ENCODE assay signal across 15 cellular contexts in genomic region chr17:17382060-17382449, GRCh38.
DNase-seq lines count a peak whose midpoint lies in the region; ATAC-seq and TF ChIP-seq lines count a peak whose summit lies in the region.
"Had no signal": no experiment of that assay in that cellular context is flagged by ENCODE, and none has a peak within 500 bp of the region (broad histone marks: within the 10 kb centered on the region; RNA-seq: fewer than 3 reads in every experiment).

No MANE protein-coding gene starts in this region.

- H3K4me3 Mint-ChIP-seq in natural killer cell treated with Interleukin-12 subunit alpha and Interleukin-12 subunit beta and Interleukin-15 and Interleukin-18, amount 100 ng/mL, for 72 hours: peak overlapping the region; percentile 9
- no peak overlapping the region for H3K4me3 Mint-ChIP-seq in natural killer cell
- H3K4me3 Mint-ChIP-seq: CD4-positive, alpha-beta memory T cell; IgD-negative memory B cell had no signal

- intact Hi-C loops in natural killer cell (cut with micrococcal nuclease): no loop called here

- H3K9ac ChIP-seq in neural cell (ENCODE audit: low read length): peak overlapping the region; percentile 0
- H3K9ac ChIP-seq: BLaER1 treated with 17β-estradiol and CSF1 and Interleukin-3, amounts not matched to agents 10 nM and 100 nM; KMS-11 had no signal

- peak in 1 of 2 donors; percentile 41 for ATAC-seq in natural killer cell treated with Interleukin-12 subunit alpha and Interleukin-12 subunit beta and Interleukin-15 and Interleukin-18, amount 100 ng/mL, for 72 hours
- no peak for ATAC-seq in natural killer cell
- ATAC-seq in HG03378 (IDR thresholded peaks at IDR 0.05; ENCODE audit: unreplicated experiment): no peak
- no peak for ATAC-seq in HG03175 (IDR thresholded peaks at IDR 0.05; ENCODE audit: unreplicated experiment)
- ATAC-seq: HCT116 had no signal

- H3K36me3 Mint-ChIP-seq in natural killer cell treated with Interleukin-12 subunit alpha and Interleukin-12 subunit beta and Interleukin-15 and Interleukin-18, amount 100 ng/mL, for 72 hours: no peaks in the 10 kb centered on the region
- H3K36me3 Mint-ChIP-seq in natural killer cell: no peaks in the 10 kb centered on the region
- H3K36me3 Mint-ChIP-seq: CD4-positive, alpha-beta memory T cell; IgD-negative memory B cell had no signal

- no peak overlapping the region for H2AFZ ChIP-seq in neural cell (ENCODE audit: low read depth, low read length)

- no peak for TF ChIP-seq EP300 in neural cell (conservative IDR thresholded peaks at IDR 0.05; ENCODE audit: poor library complexity, severe bottlenecking)

- H4K20me1 ChIP-seq in neural cell (ENCODE audit: insufficient read depth): no peaks in the 10 kb centered on the region
- H4K20me1 ChIP-seq: BLaER1 treated with 17β-estradiol and CSF1 and Interleukin-3, amounts not matched to agents 10 nM and 100 nM had no signal

- TF ChIP-seq CTCF in natural killer cell (IDR thresholded peaks at IDR 0.05) (no peak), neural cell (IDR thresholded peaks at IDR 0.05; ENCODE audit: poor library complexity, severe bottlenecking) (no peak)

- DNase-seq in natural killer cell treated with Interleukin-12 subunit alpha and Interleukin-12 subunit beta and Interleukin-15 and Interleukin-18, amount 100 ng/mL, for 72 hours (ENCODE audit: low spot score): no peak
- DNase-seq in natural killer cell (no peak), dermis blood vessel endothelial cell (peak; percentile 17), C1 segment of cervical spinal cord (lab: John Stamatoyannopoulos, UW) (no peak)
- DNase-seq: 8988T; ACHN; CD4-positive, alpha-beta memory T cell; DMS79 had no signal

- TF ChIP-seq RAD21 in neural cell (conservative IDR thresholded peaks at IDR 0.05): no peak

- H3K27me3 ChIP-seq in neural cell (ENCODE audit: insufficient read depth, low read depth, low read length): no peaks in the 10 kb centered on the region
- H3K27me3 ChIP-seq: BLaER1 treated with 17β-estradiol and CSF1 and Interleukin-3, amounts not matched to agents 10 nM and 100 nM had no signal

- H3K9me3 ChIP-seq in neural cell (ENCODE audit: low read length): no peaks in the 10 kb centered on the region
- H3K9me3 ChIP-seq: BLaER1 treated with 17β-estradiol and CSF1 and Interleukin-3, amounts not matched to agents 10 nM and 100 nM had no signal

- H3K36me3 ChIP-seq in neural cell (ENCODE audit: insufficient read depth, low read length): no peaks in the 10 kb centered on the region
- H3K36me3 ChIP-seq: BLaER1 treated with 17β-estradiol and CSF1 and Interleukin-3, amounts not matched to agents 10 nM and 100 nM had no signal

- H3K79me2 ChIP-seq in neural cell (replicated peaks; ENCODE audit: insufficient read depth, low read length): no peaks in the 10 kb centered on the region

- no peak overlapping the region for H3K4me2 ChIP-seq in neural cell (ENCODE audit: low read length)
- H3K4me2 ChIP-seq: KMS-11 had no signal

- H3F3A ChIP-seq in neural cell (ENCODE audit: insufficient read depth, low read length, poor library complexity, severe bottlenecking): no peaks in the 10 kb centered on the region

- H3K4me1 Mint-ChIP-seq in natural killer cell treated with Interleukin-12 subunit alpha and Interleukin-12 subunit beta and Interleukin-15 and Interleukin-18, amount 100 ng/mL, for 72 hours (ENCODE audit: low read depth in 2 of 2): peaks cover 11 to 12% of the 10 kb centered on the region in 2 donors
- no peaks in the 10 kb centered on the region for H3K4me1 Mint-ChIP-seq in natural killer cell

- no peak overlapping the region for H3K4me3 ChIP-seq in neural cell (ENCODE audit: low read length)
- H3K4me3 ChIP-seq: BLaER1 treated with 17β-estradiol and CSF1 and Interleukin-3, amounts not matched to agents 10 nM and 100 nM had no signal

- peak overlapping the region; percentile 95 for H3K27ac ChIP-seq in neural cell (ENCODE audit: low read length)
- H3K27ac ChIP-seq: BLaER1 treated with 17β-estradiol and CSF1 and Interleukin-3, amounts not matched to agents 10 nM and 100 nM; KMS-11 had no signal

- H3K27me3 Mint-ChIP-seq in natural killer cell treated with Interleukin-12 subunit alpha and Interleukin-12 subunit beta and Interleukin-15 and Interleukin-18, amount 100 ng/mL, for 72 hours: peaks cover 5 to 15% of the 10 kb centered on the region in 2 donors
- peaks cover 0 to 3% of the 10 kb centered on the region in 2 donors for H3K27me3 Mint-ChIP-seq in natural killer cell (ENCODE audit: low read depth in 2 of 2)
- H3K27me3 Mint-ChIP-seq: CD4-positive, alpha-beta memory T cell had no signal

- peak overlapping the region in 1 of 2 donors; percentile 5 for H3K27ac Mint-ChIP-seq in natural killer cell treated with Interleukin-12 subunit alpha and Interleukin-12 subunit beta and Interleukin-15 and Interleukin-18, amount 100 ng/mL, for 72 hours
- no peak overlapping the region for H3K27ac Mint-ChIP-seq in natural killer cell

- no peaks in the 10 kb centered on the region for H3K9me3 Mint-ChIP-seq in natural killer cell treated with Interleukin-12 subunit alpha and Interleukin-12 subunit beta and Interleukin-15 and Interleukin-18, amount 100 ng/mL, for 72 hours
- no peaks in the 10 kb centered on the region for H3K9me3 Mint-ChIP-seq in natural killer cell
- H3K9me3 Mint-ChIP-seq: CD4-positive, alpha-beta memory T cell; IgD-negative memory B cell had no signal

- H3K9me2 ChIP-seq in neural cell (ENCODE audit: insufficient read depth, low read length): no peaks in the 10 kb centered on the region

TF ChIP-seq in neural cell, 6 proteins besides CTCF, POLR2A, EP300 and RAD21:
- TF ChIP-seq TAF1 (IDR thresholded peaks at IDR 0.05; ENCODE audit: low read depth): no peak
TF ChIP-seq in neural cell: peak in this region for 0.
